In genomic region chr2:20381457-20381856, GRCh38 we compare ENCODE assay signal across 8 cellular contexts. TPM values are rescaled to one million over a fixed set of nuclear protein-coding genes. Genes with fewer than 3 reads are reported as not detected.
DNase-seq lines count a peak whose midpoint lies in the region; ATAC-seq, FAIRE-seq and TF ChIP-seq lines count a peak whose summit lies in the region.

No MANE protein-coding gene starts in this region.

- no peaks in the 10 kb centered on the region for H3K36me3 Mint-ChIP-seq in CD4-positive, alpha-beta memory T cell

- CTCF ChIA-PET in CD4-positive, alpha-beta memory T cell (lab: Charles Lee; ENCODE audit: partially characterized antibody) = interaction anchor here (2.5 kb wide), 1 partner anchor 30 kb away, joined by 8 read pairs; no protein-coding TSS in a partner anchor

- no peak for FAIRE-seq in frontal cortex (lab: Jason Lieb, UNC)
- no peak for FAIRE-seq in D721Med (lab: Jason Lieb, UNC)

- TF ChIP-seq CTCF in psoas muscle (IDR thresholded peaks at IDR 0.05) = no peak
- TF ChIP-seq CTCF in D721Med (IDR thresholded peaks at IDR 0.05; ENCODE audit: insufficient read depth, missing control alignments) = no peak

- 45 to 58% (median 53%) methylated on average over 2 of the region's 2 CpGs for WGBS in psoas muscle, 3 donors

- H3K27ac Mint-ChIP-seq in CD4-positive, alpha-beta memory T cell = peak overlapping the region in 1 of 7 donors; percentile 8

- H3K27me3 Mint-ChIP-seq in CD4-positive, alpha-beta memory T cell = peaks cover 2 to 5% of the 10 kb centered on the region in 2 donors

- no peaks in the 10 kb centered on the region for H3K9me3 ChIP-seq in CD4-positive, alpha-beta memory T cell (ENCODE audit: control insufficient read depth in 1 of 2, low read length in 2 of 2)
- H3K9me3 ChIP-seq in psoas muscle = no peaks in the 10 kb centered on the region

- no peaks in the 10 kb centered on the region for H3K4me1 ChIP-seq in CD4-positive, alpha-beta memory T cell (ENCODE audit: insufficient read depth, low read length)
- peaks cover 5% of the 10 kb centered on the region for H3K4me1 ChIP-seq in psoas muscle

- DNase-seq in NCI-H1092 (lab: John Stamatoyannopoulos, UW) = peak; percentile 49
- peak; percentile 45 for DNase-seq in RPMI8226
- peak; percentile 58 to 62 for DNase-seq in frontal cortex (ENCODE audit: low spot score in 2 of 2)
- DNase-seq in retina = peak; percentile 53
- DNase-seq in CD4-positive, alpha-beta memory T cell = no peak
- DNase-seq in psoas muscle = no peak
- no peak for DNase-seq in D721Med (ENCODE audit: insufficient read length, low spot score)

- no peaks in the 10 kb centered on the region for H3K27me3 ChIP-seq in CD4-positive, alpha-beta memory T cell (ENCODE audit: insufficient read depth, low read length)
- no peaks in the 10 kb centered on the region for H3K27me3 ChIP-seq in psoas muscle (ENCODE audit: insufficient read depth in 3 of 3, low read length in 2 of 3)

- H3K4me3 Mint-ChIP-seq in CD4-positive, alpha-beta memory T cell = no peak overlapping the region

- no peak overlapping the region for H3K27ac ChIP-seq in CD4-positive, alpha-beta memory T cell (ENCODE audit: low read depth, low read length)
- no peak overlapping the region for H3K27ac ChIP-seq in psoas muscle

- no peaks in the 10 kb centered on the region for H3K9me3 Mint-ChIP-seq in CD4-positive, alpha-beta memory T cell

- no peaks in the 10 kb centered on the region for H3K36me3 ChIP-seq in CD4-positive, alpha-beta memory T cell (ENCODE audit: insufficient read depth, low read length)
- no peaks in the 10 kb centered on the region for H3K36me3 ChIP-seq in psoas muscle (ENCODE audit: insufficient read depth in 1 of 2, low read depth in 1 of 2)

- H3K4me1 Mint-ChIP-seq in CD4-positive, alpha-beta memory T cell = peaks cover 0 to 3% (median 3%) of the 10 kb centered on the region in 4 donors

- intact Hi-C loops in CD4-positive, alpha-beta memory T cell (cut with micrococcal nuclease) = no loop called here
- intact Hi-C loops in psoas muscle (cut with DNase I) = no loop called here

- POLR2A ChIA-PET in CD4-positive, alpha-beta memory T cell (lab: Charles Lee; ENCODE audit: partially characterized antibody) = no interaction called here

- no peak for ATAC-seq in HG03139 (IDR thresholded peaks at IDR 0.05; ENCODE audit: unreplicated experiment)
- ATAC-seq in psoas muscle = no peak

- no peak overlapping the region for H3K4me3 ChIP-seq in CD4-positive, alpha-beta memory T cell (ENCODE audit: low read length in 2 of 2)
- no peak overlapping the region for H3K4me3 ChIP-seq in psoas muscle

RNA-seq across cellular contexts. Expression of gene PUM2, which starts 30.8 kb away (rescaled TPM):
- total RNA-seq in frontal cortex (118 TPM), psoas muscle (10 to 100 TPM; 37.3 to 61.7 (median 48.6) TPM)
- 100 to 1,000 TPM; 161 to 184 TPM for total RNA-seq in CD4-positive, alpha-beta memory T cell
- polyA plus RNA-seq in CD4-positive, alpha-beta memory T cell = 10 to 100 TPM; 20.3 to 20.5 TPM
- 10 to 100 TPM; 13.0 to 50.5 (median 20.4) TPM for polyA plus RNA-seq in psoas muscle

Comparison
In these comparisons a context has a peak if more than half of its experiments do, and no peak if none do; other contexts are left out.
1. DNase-seq: peak in NCI-H1092 (single experiment), RPMI8226 (single experiment), frontal cortex (2 of 2) and retina (single experiment); none in CD4-positive, alpha-beta memory T cell (0 of 5), psoas muscle (0 of 2) and D721Med (single experiment).